9 cellular contexts compared by ENCODE assay signal in genomic region chr7:77157446-77157845, GRCh38. TPM values are rescaled to one million over a fixed set of nuclear protein-coding genes. Genes with fewer than 3 reads are reported as not detected.
DNase-seq lines count a peak whose midpoint lies in the region; ATAC-seq and TF ChIP-seq lines count a peak whose summit lies in the region.
"Had no signal": no experiment of that assay in that cellular context is flagged by ENCODE, and none has a peak within 500 bp of the region (broad histone marks: within the 10 kb centered on the region; RNA-seq: fewer than 3 reads in every experiment).

No MANE protein-coding gene starts in this region.

- H3K79me2 ChIP-seq in PC-9 (ENCODE audit: low read depth) = no peaks in the 10 kb centered on the region

- intact Hi-C loops in PC-9 (cut with micrococcal nuclease; ENCODE audit: unreplicated experiment) = no loop called here

- no peak overlapping the region for H2AFZ ChIP-seq in PC-9

- peak overlapping the region; percentile 13 for H3K27ac Mint-ChIP-seq in activated naive CD8-positive, alpha-beta T cell treated with anti-CD3 and anti-CD28 coated beads, Interleukin-2, amount 50 U/mL, for 24 hours

- no peaks in the 10 kb centered on the region for H3K27me3 Mint-ChIP-seq in activated naive CD8-positive, alpha-beta T cell treated with anti-CD3 and anti-CD28 coated beads, Interleukin-2, amount 50 U/mL, for 24 hours

- no peaks in the 10 kb centered on the region for H3K9me3 ChIP-seq in PC-9 (ENCODE audit: insufficient read depth, low read depth)

- no peak overlapping the region for H3K4me2 ChIP-seq in PC-9

- POLR2A ChIA-PET in PC-9 (lab: Charles Lee; ENCODE audit: unreplicated experiment) = no interaction called here

- in situ Hi-C loops in ACHN (cut with HindIII; ENCODE audit: low pct_ligation_motif_present, low pct_unique_long_range_greater_than_20kb, low sequenced_read_pairs) = no loop called here

- H3K36me3 ChIP-seq in PC-9 (ENCODE audit: low read depth) = no peaks in the 10 kb centered on the region

- H3K4me1 Mint-ChIP-seq in activated naive CD8-positive, alpha-beta T cell treated with anti-CD3 and anti-CD28 coated beads, Interleukin-2, amount 50 U/mL, for 24 hours = peaks cover 23% of the 10 kb centered on the region

- no peaks in the 10 kb centered on the region for H3K9me3 Mint-ChIP-seq in activated naive CD8-positive, alpha-beta T cell treated with anti-CD3 and anti-CD28 coated beads, Interleukin-2, amount 50 U/mL, for 24 hours

- H3K4me1 ChIP-seq in PC-9 (replicated peaks; ENCODE audit: insufficient read depth) = peaks cover 7% of the 10 kb centered on the region

- no peaks in the 10 kb centered on the region for H3F3A ChIP-seq in PC-9 (ENCODE audit: insufficient read depth, low read depth)

- H3K9me2 ChIP-seq in PC-9 (ENCODE audit: insufficient read depth) = no peaks in the 10 kb centered on the region

- TF ChIP-seq CTCF in PC-9 (conservative IDR thresholded peaks at IDR 0.05) = no peak

- CTCF ChIA-PET in PC-9 (lab: Charles Lee) = no interaction called here

- H3K36me3 Mint-ChIP-seq in activated naive CD8-positive, alpha-beta T cell treated with anti-CD3 and anti-CD28 coated beads, Interleukin-2, amount 50 U/mL, for 24 hours (ENCODE audit: low read depth) = peaks cover 2% of the 10 kb centered on the region

- ATAC-seq in GM19395 (IDR thresholded peaks at IDR 0.05; ENCODE audit: unreplicated experiment) (peak; percentile 72), HG03280 (IDR thresholded peaks at IDR 0.05; ENCODE audit: unreplicated experiment) (peak; percentile 32)
- peak; percentile 41 for ATAC-seq in activated naive CD8-positive, alpha-beta T cell treated with anti-CD3 and anti-CD28 coated beads, Interleukin-2, amount 50 U/mL, for 24 hours

- BruUV-seq in PC-9 (replicated peaks; lab: Mats Ljungman, UMichigan) = no TSS peak

- H3K27me3 ChIP-seq in PC-9 (ENCODE audit: insufficient read depth, low read depth) = no peaks in the 10 kb centered on the region

- H4K20me1 ChIP-seq in PC-9 (ENCODE audit: insufficient read depth) = no peaks in the 10 kb centered on the region

- H3K27ac ChIP-seq in PC-9 = no peak overlapping the region
- H3K27ac ChIP-seq: VCaP had no signal

- no peak overlapping the region for H3K4me3 ChIP-seq in PC-9

- DNase-seq in AML-193 (lab: John Stamatoyannopoulos, UW) (peak; percentile 87 to 90), superior temporal gyrus (ENCODE audit: extremely low spot score) (no peak), NCI-H2081 treated with DMSO at 0.1 percent for 48 hours (lab: John Stamatoyannopoulos, UW) (no peak), ACHN (no peak), PC-9 (no peak)
- no peak for DNase-seq in activated naive CD8-positive, alpha-beta T cell treated with anti-CD3 and anti-CD28 coated beads, Interleukin-2, amount 50 U/mL, for 24 hours

- H3K4me3 Mint-ChIP-seq in activated naive CD8-positive, alpha-beta T cell treated with anti-CD3 and anti-CD28 coated beads, Interleukin-2, amount 50 U/mL, for 24 hours = no peak overlapping the region

RNA-seq across cellular contexts. Expression of gene CCDC146, which starts 35.0 kb away (rescaled TPM):
- 11.6 and 15.9 TPM in 2 replicates for total RNA-seq in PC-9 (2021)

RNA-seq across cellular contexts. Expression of gene FGL2, which starts 42.2 kb away (rescaled TPM):
- total RNA-seq in PC-9 (2021) = not detected in 2 replicates

Comparison
In these comparisons a context has a peak if more than half of its experiments do, and no peak if none do; other contexts are left out.
1. DNase-seq: peak in AML-193 (2 of 2); none in activated naive CD8-positive, alpha-beta T cell treated with anti-CD3 and anti-CD28 coated beads, Interleukin-2, amount 50 U/mL, for 24 hours (single experiment), superior temporal gyrus (single experiment), NCI-H2081 treated with DMSO at 0.1 percent for 48 hours (single experiment), ACHN (single experiment) and PC-9 (0 of 2).
2. Peak in every context shown above with its lines, with median percentiles within 50 percentile points of each other: ATAC-seq.